In the genomic region with DNA sequence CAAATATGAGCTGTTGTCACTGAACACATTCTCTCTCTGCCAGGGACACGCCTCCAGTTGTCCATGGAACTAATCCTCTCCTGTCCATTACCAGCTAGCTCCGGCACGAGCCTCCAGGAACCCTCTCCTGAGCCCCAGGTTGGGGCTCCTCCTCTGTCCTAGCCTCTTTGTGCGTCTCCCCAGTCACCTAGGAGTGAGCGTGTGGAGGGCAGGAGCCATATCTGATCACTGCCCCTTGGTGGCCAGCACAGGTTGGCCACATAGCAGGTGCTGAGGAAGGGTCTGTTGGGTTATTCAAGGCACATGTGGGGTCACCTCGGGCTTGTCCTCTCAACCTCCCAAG, we compare ENCODE assay signal across 13 cellular contexts. TPM values are rescaled to one million over a fixed set of nuclear protein-coding genes. Genes with fewer than 3 reads are reported as not detected.
A peak's percentile ranks its signal among the peaks of the same experiment; 100 is the strongest.
DNase-seq lines count a peak whose midpoint lies in the region; ATAC-seq and TF ChIP-seq lines count a peak whose summit lies in the region.
"Had no signal": no experiment of that assay in that cellular context is flagged by ENCODE, and none has a peak within 500 bp of the region (broad histone marks: within the 10 kb centered on the region; RNA-seq: fewer than 3 reads in every experiment).

No MANE protein-coding gene starts in this region.

- peaks cover 0 to 2% (median 2%) of the 10 kb centered on the region in 3 donors for H3K27me3 Mint-ChIP-seq in CD14-positive monocyte (ENCODE audit: low read depth in 3 of 3)

- H3K4me1 ChIP-seq in endocrine pancreas (ENCODE audit: control insufficient read depth, insufficient read depth, low read length) = no peaks in the 10 kb centered on the region

- peak overlapping the region in 2 of 7 donors; percentile 72 to 78 for H3K27ac Mint-ChIP-seq in CD14-positive monocyte

- H3K9me3 ChIP-seq in endocrine pancreas (ENCODE audit: control insufficient read depth, low read length) = no peaks in the 10 kb centered on the region
- H3K9me3 ChIP-seq: SK-N-SH, suprapubic skin had no signal

- peaks cover 45 to 70% of the 10 kb centered on the region in 2 donors for H3K36me3 Mint-ChIP-seq in CD14-positive monocyte

- peak overlapping the region; percentile 31 for H3K9ac ChIP-seq in endocrine pancreas (ENCODE audit: control insufficient read depth, insufficient read depth, low read length)
- H3K9ac ChIP-seq: SK-N-SH had no signal

- H3K4me1 Mint-ChIP-seq in CD14-positive monocyte = peaks cover 29% of the 10 kb centered on the region

- no peaks in the 10 kb centered on the region for H3K27me3 ChIP-seq in endocrine pancreas (ENCODE audit: control insufficient read depth, insufficient read depth, low read length)
- H3K27me3 ChIP-seq: suprapubic skin had no signal

- H3K4me3 ChIP-seq in endocrine pancreas (ENCODE audit: control insufficient read depth, insufficient read depth, low read length) = no peak overlapping the region
- H3K4me3 ChIP-seq: suprapubic skin had no signal

- intact Hi-C loops in CD14-positive monocyte (cut with micrococcal nuclease) = no loop called here

- peak; percentile 16 for TF ChIP-seq POLR2A in GM18505 (IDR thresholded peaks at IDR 0.05; ENCODE audit: borderline replicate concordance, extremely low read depth, insufficient read depth, insufficient read length)

- peak; percentile 22 for DNase-seq in CD14-positive monocyte (ENCODE audit: low spot score)
- no peak for DNase-seq in C1 segment of cervical spinal cord (lab: John Stamatoyannopoulos, UW)
- DNase-seq: activated gamma-delta T cell treated with Interleukin-2 at 50 U/mL for 16 hours, AML-193, GDM1, nephron progenitor cell, SK-N-SH had no signal

- no peak for TF ChIP-seq CTCF in CD14-positive monocyte (IDR thresholded peaks at IDR 0.05)

- no peak for ATAC-seq in GM18505 (IDR thresholded peaks at IDR 0.05; ENCODE audit: unreplicated experiment)
- ATAC-seq in GM18498 (IDR thresholded peaks at IDR 0.05; ENCODE audit: unreplicated experiment) = no peak
- ATAC-seq in HG02610 (IDR thresholded peaks at IDR 0.05; ENCODE audit: unreplicated experiment) = no peak
- ATAC-seq: left colon had no signal

- no peaks in the 10 kb centered on the region for H3K9me3 Mint-ChIP-seq in CD14-positive monocyte
- H3K9me3 Mint-ChIP-seq: nephron progenitor cell had no signal

- H3K36me3 ChIP-seq in endocrine pancreas (ENCODE audit: control insufficient read depth, insufficient read depth, low read length) = peaks cover 9% of the 10 kb centered on the region

- no peak overlapping the region for H3K4me3 Mint-ChIP-seq in CD14-positive monocyte

RNA-seq across cellular contexts. Expression of a gene that starts 2.5 kb away (rescaled TPM):
- polyA plus RNA-seq in CD14-positive monocyte = 1 to 10 TPM; 3.5 to 6.4 TPM

RNA-seq across cellular contexts. Expression of a gene that starts 9.7 kb away (rescaled TPM):
- polyA plus RNA-seq in CD14-positive monocyte = 10 to 100 TPM; 32.7 to 33.9 TPM

RNA-seq across cellular contexts. Expression of a gene that starts 9.9 kb away (rescaled TPM):
- polyA plus RNA-seq in CD14-positive monocyte = 100 to 1,000 TPM; 668 to 799 TPM

RNA-seq across cellular contexts. Expression of a gene that starts 14.4 kb away (rescaled TPM):
- 1 to 10 TPM; 5.8 to 9.4 TPM for polyA plus RNA-seq in CD14-positive monocyte

RNA-seq across cellular contexts. Expression of a gene that starts 20.2 kb away (rescaled TPM):
- polyA plus RNA-seq in CD14-positive monocyte = 1 to 10 TPM; 1.8 TPM
